ENCODE assay signal across 24 cellular contexts in the genomic region with DNA sequence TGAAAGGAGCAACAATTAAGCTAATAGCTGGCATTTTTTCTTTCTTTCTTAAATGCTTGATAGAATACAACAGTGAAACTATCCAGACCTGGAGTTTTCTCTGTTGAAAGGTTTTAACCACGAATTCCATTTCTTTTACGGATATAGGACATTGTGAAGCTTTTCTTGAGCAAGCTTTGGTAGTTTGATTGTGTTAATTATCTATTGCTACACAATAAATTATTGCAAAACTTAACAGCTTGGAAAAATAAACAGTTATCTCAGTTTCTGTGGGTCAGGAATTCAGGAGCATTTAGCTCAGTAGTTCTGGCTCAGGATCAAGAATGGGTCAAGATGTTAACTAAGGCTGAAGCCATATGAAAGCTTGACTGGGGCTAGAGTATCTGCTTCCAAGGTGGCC. TPM values are rescaled to one million over a fixed set of nuclear protein-coding genes. Genes with fewer than 3 reads are reported as not detected.
DNase-seq lines count a peak whose midpoint lies in the region; ATAC-seq and TF ChIP-seq lines count a peak whose summit lies in the region.
"Had no signal": no experiment of that assay in that cellular context is flagged by ENCODE, and none has a peak within 500 bp of the region (broad histone marks: within the 10 kb centered on the region; RNA-seq: fewer than 3 reads in every experiment).

No MANE protein-coding gene starts in this region.

- intact Hi-C loops in Right ventricle myocardium superior (cut with DNase I): no loop called here
- intact Hi-C loops in Right ventricle myocardium inferior (cut with DNase I): no loop called here
- intact Hi-C loops in thyroid gland (cut with DNase I): no loop called here

- H3K27ac ChIP-seq in thyroid gland: peak overlapping the region; percentile 1 to 59 (median 30)
- H3K27ac ChIP-seq: lower lobe of right lung, transverse colon, WERI-Rb-1 had no signal

- no peaks in the 10 kb centered on the region for H3K9me3 ChIP-seq in thyroid gland
- H3K9me3 ChIP-seq: lower lobe of right lung, transverse colon had no signal

- peak; percentile 40 for ATAC-seq in Right ventricle myocardium superior (ENCODE audit: poor library complexity)
- ATAC-seq in Right ventricle myocardium inferior: no peak
- ATAC-seq in HG03175 (IDR thresholded peaks at IDR 0.05; ENCODE audit: unreplicated experiment): no peak
- ATAC-seq in HG03095 (IDR thresholded peaks at IDR 0.05; ENCODE audit: unreplicated experiment): no peak
- ATAC-seq: T-helper 17 cell had no signal

- 46 to 57% methylated on average over 2 of the region's 2 CpGs for WGBS in thyroid gland, 2 donors

- H3K27me3 ChIP-seq in thyroid gland: no peaks in the 10 kb centered on the region
- H3K27me3 ChIP-seq: transverse colon had no signal

- H3K4me1 ChIP-seq in thyroid gland: peaks cover 11 to 13% of the 10 kb centered on the region in 2 donors

- TF ChIP-seq CTCF in thyroid gland (IDR thresholded peaks at IDR 0.05): no peak

- TF ChIP-seq POLR2A in thyroid gland (IDR thresholded peaks at IDR 0.05): no peak

- H3K36me3 ChIP-seq in thyroid gland: no peaks in the 10 kb centered on the region
- H3K36me3 ChIP-seq: lower lobe of right lung had no signal

- DNase-seq in Right ventricle myocardium superior (no peak), Right ventricle myocardium inferior (ENCODE audit: missing footprints) (no peak), amniotic epithelial cell (ENCODE audit: low read depth) (peak; percentile 95), fibroblast of the conjunctiva (ENCODE audit: low read depth) (peak; percentile 60), thyroid gland (no peak)
- no peak for DNase-seq in activated CD4-positive, alpha-beta T cell treated with anti-CD3 and anti-CD28 coated beads for 4 hours
- DNase-seq: activated CD4-positive, alpha-beta memory T cell treated with anti-CD3 and anti-CD28 coated beads for 36 hours; activated T-cell treated with anti-CD3 and anti-CD28 coated beads for 4 hours; CD4-positive, CD25-positive, alpha-beta regulatory T cell; DMS153; lower lobe of right lung; MM.1S; NCI-H146; NCI-H2227 treated with DMSO at 0.1 percent for 48 hours; NCI-H82; occipital lobe; stimulated activated naive CD4-positive, alpha-beta T cell; T-helper 17 cell; transverse colon; WERI-Rb-1 had no signal

- no peak overlapping the region for H3K4me3 ChIP-seq in thyroid gland (replicated peaks in 1 of 3)
- H3K4me3 ChIP-seq: lower lobe of right lung, transverse colon had no signal

RNA-seq across cellular contexts. Expression of gene PHOSPHO2, which starts 11.7 kb away (rescaled TPM):
- total RNA-seq in Right ventricle myocardium superior (3.3 TPM), Right ventricle myocardium inferior (3.6 TPM), thyroid gland (10 to 100 TPM; 12.1 to 20.0 (median 13.2) TPM)

RNA-seq across cellular contexts. Expression of gene CFAP210, which starts 11.7 kb away (rescaled TPM):
- total RNA-seq in Right ventricle myocardium superior (not detected), Right ventricle myocardium inferior (0.11 TPM), thyroid gland (1 to 10 TPM in 2 of 4 donors, not detected in 2; 1.6 TPM)
- total RNA-seq: A172; activated CD4-positive, alpha-beta memory T cell treated with anti-CD3 and anti-CD28 coated beads for 36 hours; CD4-positive, CD25-positive, alpha-beta regulatory T cell; myocyte; transverse colon had no signal

RNA-seq across cellular contexts. Expression of gene KLHL23, which starts 27.7 kb away (rescaled TPM):
- total RNA-seq in Right ventricle myocardium superior (23.0 TPM), Right ventricle myocardium inferior (21.6 TPM), thyroid gland (10 to 100 TPM in 2 of 4 donors, 1 to 10 TPM in 2; 7.2 to 14.0 (median 10.3) TPM)

Comparison
In these comparisons a context has a peak if more than half of its experiments do, and no peak if none do; other contexts are left out.
1. DNase-seq: peak in amniotic epithelial cell (single experiment) and fibroblast of the conjunctiva (single experiment); none in Right ventricle myocardium superior (single experiment), Right ventricle myocardium inferior (single experiment), thyroid gland (0 of 2) and activated CD4-positive, alpha-beta T cell treated with anti-CD3 and anti-CD28 coated beads for 4 hours (0 of 2).